ENCODE assay signal across 1 cellular context in genomic region chr1:154936416-154937050, GRCh38.
A peak's percentile ranks its signal among the peaks of the same experiment; 100 is the strongest.
TF ChIP-seq lines count a peak whose summit lies in the region.

PMVK (minus strand) TSS chr1:154936719; CDS start chr1:154936685, 34 bp downstream.

TF ChIP-seq in K562, 482 proteins besides CTCF, POLR2A, EP300 and RAD21 (continued from another document and continues in another):
- TF ChIP-seq ZFPM2 (CRISPR knock-in tag; IDR thresholded peaks at IDR 0.05) (0 out of 2 replicates have a peak, but pooled peaks have one; percentile 76), ZNF24 (IDR thresholded peaks at IDR 0.05) (no peak), KLF10 (CRISPR knock-in tag; IDR thresholded peaks at IDR 0.05) (no peak), HES1 (IDR thresholded peaks at IDR 0.05; ENCODE audit: low read depth) (no peak), NR0B1 (IDR thresholded peaks at IDR 0.05; ENCODE audit: partially characterized antibody) (no peak), POLR2B (IDR thresholded peaks at IDR 0.05; ENCODE audit: low read depth, partially characterized antibody) (peak; percentile 76), SIRT6 (IDR thresholded peaks at IDR 0.05; ENCODE audit: low read depth, low read length) (no peak), ZNF184 (CRISPR knock-in tag; IDR thresholded peaks at IDR 0.05) (no peak), HDGF (IDR thresholded peaks at IDR 0.05) (no peak), ZNF12 (CRISPR knock-in tag; IDR thresholded peaks at IDR 0.05) (peak; percentile 89), ZNF41 (CRISPR knock-in tag; conservative IDR thresholded peaks at IDR 0.05) (no peak), SMAD1 (IDR thresholded peaks at IDR 0.05; ENCODE audit: low read depth, low read length, partially characterized antibody) (peak; percentile 78), CBX8 (IDR thresholded peaks at IDR 0.05; ENCODE audit: borderline replicate concordance, extremely low read depth, low read depth, low read length, poor library complexity, severe bottlenecking) (no peak), ETV1 (tag; conservative IDR thresholded peaks at IDR 0.05; ENCODE audit: low read depth) (peak; percentile 3; the same call in 1 of the 2 replicates), HOMEZ (CRISPR knock-in tag; IDR thresholded peaks at IDR 0.05) (no peak), ZKSCAN3 (CRISPR knock-in tag; IDR thresholded peaks at IDR 0.05) (no peak), NCOR1 (IDR thresholded peaks at IDR 0.05) (no peak), ZNF584 (CRISPR knock-in tag; IDR thresholded peaks at IDR 0.05; ENCODE audit: low read depth) (peak; percentile 35; the same call in 1 of the 2 replicates), BDP1 (IDR thresholded peaks at IDR 0.05; ENCODE audit: insufficient read depth, insufficient read length) (no peak), ZNF224 (CRISPR knock-in tag; IDR thresholded peaks at IDR 0.05) (peak; percentile 89; the same call in 1 of the 2 replicates), PML (IDR thresholded peaks at IDR 0.05; ENCODE audit: low read length) (0 out of 2 replicates have a peak, but pooled peaks have one; percentile 11), POLR2AphosphoS2 (IDR thresholded peaks at IDR 0.05; ENCODE audit: low read length) (no peak), CCAR2 (IDR thresholded peaks at IDR 0.05; ENCODE audit: low read depth, low read length) (no peak), STAT5A (IDR thresholded peaks at IDR 0.05; ENCODE audit: borderline replicate concordance, low read length) (peak; percentile 26; the same call in 1 of the 2 replicates), IRF2 (CRISPR knock-in tag; IDR thresholded peaks at IDR 0.05) (no peak), PKNOX1 (IDR thresholded peaks at IDR 0.05) (peak; percentile 97), JUN (IDR thresholded peaks at IDR 0.05; ENCODE audit: borderline replicate concordance, low read depth, low read length) (peak; percentile 66; the same call in 1 of the 2 replicates), JUN (CRISPR knock-in tag; IDR thresholded peaks at IDR 0.05; ENCODE audit: borderline replicate concordance) (peak; percentile 90; the same call in 1 of the 2 replicates), CBX5 (IDR thresholded peaks at IDR 0.05; ENCODE audit: borderline replicate concordance, low read depth) (peak; percentile 74; the same call in 1 of the 2 replicates), SOX6 (IDR thresholded peaks at IDR 0.05) (peak; percentile 78; the same call in 1 of the 2 replicates), REST (CRISPR knock-in tag; IDR thresholded peaks at IDR 0.05; ENCODE audit: low read depth) (0 out of 2 replicates have a peak, but pooled peaks have one; percentile 63), LEF1 (IDR thresholded peaks at IDR 0.05) (peak; percentile 32; the same call in 1 of the 2 replicates), ZNF436 (CRISPR knock-in tag; IDR thresholded peaks at IDR 0.05) (no peak), NR2F6 (CRISPR knock-in tag; IDR thresholded peaks at IDR 0.05) (no peak), ZNF217 (CRISPR knock-in tag; IDR thresholded peaks at IDR 0.05) (no peak), ZC3H8 (IDR thresholded peaks at IDR 0.05) (no peak), PHB2 (IDR thresholded peaks at IDR 0.05; ENCODE audit: low read depth) (no peak), STAT6 (CRISPR knock-in tag; IDR thresholded peaks at IDR 0.05) (peak; percentile 83; the same call in 1 of the 2 replicates), MYC (IDR thresholded peaks at IDR 0.05; ENCODE audit: low read depth, low read length) (peak; percentile 93), MYC (CRISPR knock-in tag; IDR thresholded peaks at IDR 0.05; ENCODE audit: borderline replicate concordance, low read depth) (peak; percentile 73; the same call in 1 of the 2 replicates), TCF7 (IDR thresholded peaks at IDR 0.05; ENCODE audit: borderline replicate concordance) (no peak), ZNF253 (CRISPR knock-in tag; conservative IDR thresholded peaks at IDR 0.05) (no peak), DMBX1 (CRISPR knock-in tag; IDR thresholded peaks at IDR 0.05; ENCODE audit: borderline replicate concordance) (peak; percentile 79; the same call in 1 of the 2 replicates), BACH1 (tag; IDR thresholded peaks at IDR 0.05) (no peak), PCBP1 (IDR thresholded peaks at IDR 0.05; ENCODE audit: low read depth, low read length, poor library complexity, severe bottlenecking) (peak; percentile 59), NFIC (IDR thresholded peaks at IDR 0.05) (no peak; the same call in none of the 2 replicates), SP1 (CRISPR knock-in tag; IDR thresholded peaks at IDR 0.05) (peak; percentile 92; the same call in 1 of the 2 replicates), ZBTB12 (CRISPR knock-in tag; IDR thresholded peaks at IDR 0.05) (no peak), MTF1 (CRISPR knock-in tag; IDR thresholded peaks at IDR 0.05; ENCODE audit: borderline replicate concordance) (no peak), ZNF134 (CRISPR knock-in tag; conservative IDR thresholded peaks at IDR 0.05) (no peak), SMARCA5 (IDR thresholded peaks at IDR 0.05) (no peak), ZBTB8A (IDR thresholded peaks at IDR 0.05; ENCODE audit: partially characterized antibody) (no peak), ZEB2 (IDR thresholded peaks at IDR 0.05) (peak; percentile 77; the same call in 1 of the 2 replicates), STAT5B (CRISPR knock-in tag; IDR thresholded peaks at IDR 0.05) (no peak), HMG20B (CRISPR knock-in tag; IDR thresholded peaks at IDR 0.05) (peak; percentile 87; the same call in 1 of the 2 replicates), ZNF212 (CRISPR knock-in tag; IDR thresholded peaks at IDR 0.05) (no peak), FOXP1 (CRISPR knock-in tag; IDR thresholded peaks at IDR 0.05) (peak; percentile 97), ZNF316 (IDR thresholded peaks at IDR 0.05) (no peak), MTA1 (IDR thresholded peaks at IDR 0.05; ENCODE audit: borderline replicate concordance) (0 out of 2 replicates have a peak, but pooled peaks have one; percentile 13), WHSC1 (IDR thresholded peaks at IDR 0.05; ENCODE audit: low read length) (no peak), MCM2 (IDR thresholded peaks at IDR 0.05; ENCODE audit: low read depth) (no peak), ATF4 (CRISPR knock-in tag; IDR thresholded peaks at IDR 0.05) (no peak), CEBPB (tag; IDR thresholded peaks at IDR 0.05) (no peak), ZNF830 (CRISPR knock-in tag; IDR thresholded peaks at IDR 0.05) (peak; percentile 56; the same call in 1 of the 2 replicates), BCL6 (CRISPR knock-in tag; IDR thresholded peaks at IDR 0.05) (no peak), ZNF764 (CRISPR knock-in tag; IDR thresholded peaks at IDR 0.05; ENCODE audit: low read depth) (no peak), SIN3B (IDR thresholded peaks at IDR 0.05; ENCODE audit: low read depth) (peak; percentile 43; the same call in 1 of the 2 replicates), ARID1B (IDR thresholded peaks at IDR 0.05) (peak; percentile 66), ZNF282 (CRISPR knock-in tag; IDR thresholded peaks at IDR 0.05) (no peak; the same call in 1 of the 2 replicates)
